1 cellular context compared by ENCODE assay signal in the genomic region with DNA sequence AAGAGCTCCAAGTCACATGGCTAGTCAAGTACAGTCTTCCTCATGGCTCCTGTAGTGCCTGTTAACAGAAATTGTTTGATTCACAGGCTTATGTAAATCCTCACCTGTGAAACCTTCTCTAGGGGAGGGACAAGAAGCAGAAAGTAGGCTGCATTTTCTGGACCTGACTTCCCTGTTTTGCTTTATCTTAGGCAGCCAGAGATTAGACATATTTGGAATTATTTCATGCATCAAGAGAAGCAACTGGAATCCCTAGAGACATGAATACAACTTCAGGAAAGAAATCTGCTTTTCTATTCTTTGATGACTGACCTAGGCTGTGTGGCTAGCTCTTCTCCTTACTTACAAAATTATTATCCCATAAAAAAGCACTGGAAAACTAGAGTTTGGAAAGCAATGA.
TF ChIP-seq lines count a peak whose summit lies in the region.

No MANE protein-coding gene starts in this region.

TF ChIP-seq in liver, 16 proteins besides CTCF, POLR2A, EP300 and RAD21 (continued from another document):
- TF ChIP-seq, protein P1, sequence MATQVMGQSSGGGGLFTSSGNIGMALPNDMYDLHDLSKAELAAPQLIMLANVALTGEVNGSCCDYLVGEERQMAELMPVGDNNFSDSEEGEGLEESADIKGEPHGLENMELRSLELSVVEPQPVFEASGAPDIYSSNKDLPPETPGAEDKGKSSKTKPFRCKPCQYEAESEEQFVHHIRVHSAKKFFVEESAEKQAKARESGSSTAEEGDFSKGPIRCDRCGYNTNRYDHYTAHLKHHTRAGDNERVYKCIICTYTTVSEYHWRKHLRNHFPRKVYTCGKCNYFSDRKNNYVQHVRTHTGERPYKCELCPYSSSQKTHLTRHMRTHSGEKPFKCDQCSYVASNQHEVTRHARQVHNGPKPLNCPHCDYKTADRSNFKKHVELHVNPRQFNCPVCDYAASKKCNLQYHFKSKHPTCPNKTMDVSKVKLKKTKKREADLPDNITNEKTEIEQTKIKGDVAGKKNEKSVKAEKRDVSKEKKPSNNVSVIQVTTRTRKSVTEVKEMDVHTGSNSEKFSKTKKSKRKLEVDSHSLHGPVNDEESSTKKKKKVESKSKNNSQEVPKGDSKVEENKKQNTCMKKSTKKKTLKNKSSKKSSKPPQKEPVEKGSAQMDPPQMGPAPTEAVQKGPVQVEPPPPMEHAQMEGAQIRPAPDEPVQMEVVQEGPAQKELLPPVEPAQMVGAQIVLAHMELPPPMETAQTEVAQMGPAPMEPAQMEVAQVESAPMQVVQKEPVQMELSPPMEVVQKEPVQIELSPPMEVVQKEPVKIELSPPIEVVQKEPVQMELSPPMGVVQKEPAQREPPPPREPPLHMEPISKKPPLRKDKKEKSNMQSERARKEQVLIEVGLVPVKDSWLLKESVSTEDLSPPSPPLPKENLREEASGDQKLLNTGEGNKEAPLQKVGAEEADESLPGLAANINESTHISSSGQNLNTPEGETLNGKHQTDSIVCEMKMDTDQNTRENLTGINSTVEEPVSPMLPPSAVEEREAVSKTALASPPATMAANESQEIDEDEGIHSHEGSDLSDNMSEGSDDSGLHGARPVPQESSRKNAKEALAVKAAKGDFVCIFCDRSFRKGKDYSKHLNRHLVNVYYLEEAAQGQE (IDR thresholded peaks at IDR 0.05), result no peak
- TF ChIP-seq FOXA2 (IDR thresholded peaks at IDR 0.05) (no peak), HNF4A (conservative IDR thresholded peaks at IDR 0.05) (no peak)
